Comparison of ENCODE assay signal across 1 cellular context in the genomic region with DNA sequence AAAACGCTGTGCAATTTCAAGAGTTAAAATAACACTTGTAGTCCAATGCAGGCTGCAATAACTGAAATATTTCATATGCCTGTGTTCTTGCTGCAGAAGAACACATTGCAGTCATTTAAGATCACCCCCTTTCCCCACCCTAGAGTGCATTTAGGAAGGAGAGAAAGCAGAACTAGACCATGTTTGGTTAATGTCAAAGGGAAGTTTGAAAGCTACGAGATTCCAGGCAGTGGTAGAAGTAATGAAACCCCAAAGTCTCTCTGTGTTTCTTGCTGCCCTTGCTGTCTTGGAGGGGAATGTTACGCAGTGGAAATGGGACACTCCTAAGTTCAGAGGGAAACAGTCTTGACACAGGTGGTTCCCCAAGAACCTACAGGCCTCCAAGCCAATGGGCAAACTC.
TF ChIP-seq lines count a peak whose summit lies in the region.

No MANE protein-coding gene starts in this region.

TF ChIP-seq in GM12878, 131 proteins besides CTCF, POLR2A, EP300 and RAD21 (continued from another document):
- peak; percentile 39; the same call in 1 of the 2 replicates for TF ChIP-seq SPI1 (IDR thresholded peaks at IDR 0.05; ENCODE audit: borderline replicate concordance, insufficient read depth, low read depth, low read length)
- TF ChIP-seq CHD4 (IDR thresholded peaks at IDR 0.05): no peak
- TF ChIP-seq, protein P1, sequence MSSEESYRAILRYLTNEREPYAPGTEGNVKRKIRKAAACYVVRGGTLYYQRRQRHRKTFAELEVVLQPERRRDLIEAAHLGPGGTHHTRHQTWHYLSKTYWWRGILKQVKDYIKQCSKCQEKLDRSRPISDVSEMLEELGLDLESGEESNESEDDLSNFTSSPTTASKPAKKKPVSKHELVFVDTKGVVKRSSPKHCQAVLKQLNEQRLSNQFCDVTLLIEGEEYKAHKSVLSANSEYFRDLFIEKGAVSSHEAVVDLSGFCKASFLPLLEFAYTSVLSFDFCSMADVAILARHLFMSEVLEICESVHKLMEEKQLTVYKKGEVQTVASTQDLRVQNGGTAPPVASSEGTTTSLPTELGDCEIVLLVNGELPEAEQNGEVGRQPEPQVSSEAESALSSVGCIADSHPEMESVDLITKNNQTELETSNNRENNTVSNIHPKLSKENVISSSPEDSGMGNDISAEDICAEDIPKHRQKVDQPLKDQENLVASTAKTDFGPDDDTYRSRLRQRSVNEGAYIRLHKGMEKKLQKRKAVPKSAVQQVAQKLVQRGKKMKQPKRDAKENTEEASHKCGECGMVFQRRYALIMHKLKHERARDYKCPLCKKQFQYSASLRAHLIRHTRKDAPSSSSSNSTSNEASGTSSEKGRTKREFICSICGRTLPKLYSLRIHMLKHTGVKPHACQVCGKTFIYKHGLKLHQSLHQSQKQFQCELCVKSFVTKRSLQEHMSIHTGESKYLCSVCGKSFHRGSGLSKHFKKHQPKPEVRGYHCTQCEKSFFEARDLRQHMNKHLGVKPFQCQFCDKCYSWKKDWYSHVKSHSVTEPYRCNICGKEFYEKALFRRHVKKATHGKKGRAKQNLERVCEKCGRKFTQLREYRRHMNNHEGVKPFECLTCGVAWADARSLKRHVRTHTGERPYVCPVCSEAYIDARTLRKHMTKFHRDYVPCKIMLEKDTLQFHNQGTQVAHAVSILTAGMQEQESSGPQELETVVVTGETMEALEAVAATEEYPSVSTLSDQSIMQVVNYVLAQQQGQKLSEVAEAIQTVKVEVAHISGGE (CRISPR knock-in tag; IDR thresholded peaks at IDR 0.05): no peak
- no peak for TF ChIP-seq CBFB (IDR thresholded peaks at IDR 0.05; ENCODE audit: low read depth)
- TF ChIP-seq NR2C2 (IDR thresholded peaks at IDR 0.05; ENCODE audit: borderline replicate concordance, control insufficient read depth, insufficient read length, low read depth): no peak
- TF ChIP-seq NR2C1 (IDR thresholded peaks at IDR 0.05): no peak
- peak; percentile 24; the same call in 1 of the 2 replicates for TF ChIP-seq RUNX3 (IDR thresholded peaks at IDR 0.05; ENCODE audit: low read length)
- no peak for TF ChIP-seq NFYA (IDR thresholded peaks at IDR 0.05; ENCODE audit: borderline replicate concordance, low read depth, low read length)
- no peak for TF ChIP-seq MEF2B (IDR thresholded peaks at IDR 0.05; ENCODE audit: partially characterized antibody, poor library complexity, severe bottlenecking)
- TF ChIP-seq IRF4 (IDR thresholded peaks at IDR 0.05; ENCODE audit: low read depth, low read length): 0 out of 2 replicates have a peak, but pooled peaks have one; percentile 11
- TF ChIP-seq, protein P2, sequence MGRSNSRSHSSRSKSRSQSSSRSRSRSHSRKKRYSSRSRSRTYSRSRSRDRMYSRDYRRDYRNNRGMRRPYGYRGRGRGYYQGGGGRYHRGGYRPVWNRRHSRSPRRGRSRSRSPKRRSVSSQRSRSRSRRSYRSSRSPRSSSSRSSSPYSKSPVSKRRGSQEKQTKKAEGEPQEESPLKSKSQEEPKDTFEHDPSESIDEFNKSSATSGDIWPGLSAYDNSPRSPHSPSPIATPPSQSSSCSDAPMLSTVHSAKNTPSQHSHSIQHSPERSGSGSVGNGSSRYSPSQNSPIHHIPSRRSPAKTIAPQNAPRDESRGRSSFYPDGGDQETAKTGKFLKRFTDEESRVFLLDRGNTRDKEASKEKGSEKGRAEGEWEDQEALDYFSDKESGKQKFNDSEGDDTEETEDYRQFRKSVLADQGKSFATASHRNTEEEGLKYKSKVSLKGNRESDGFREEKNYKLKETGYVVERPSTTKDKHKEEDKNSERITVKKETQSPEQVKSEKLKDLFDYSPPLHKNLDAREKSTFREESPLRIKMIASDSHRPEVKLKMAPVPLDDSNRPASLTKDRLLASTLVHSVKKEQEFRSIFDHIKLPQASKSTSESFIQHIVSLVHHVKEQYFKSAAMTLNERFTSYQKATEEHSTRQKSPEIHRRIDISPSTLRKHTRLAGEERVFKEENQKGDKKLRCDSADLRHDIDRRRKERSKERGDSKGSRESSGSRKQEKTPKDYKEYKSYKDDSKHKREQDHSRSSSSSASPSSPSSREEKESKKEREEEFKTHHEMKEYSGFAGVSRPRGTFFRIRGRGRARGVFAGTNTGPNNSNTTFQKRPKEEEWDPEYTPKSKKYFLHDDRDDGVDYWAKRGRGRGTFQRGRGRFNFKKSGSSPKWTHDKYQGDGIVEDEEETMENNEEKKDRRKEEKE (IDR thresholded peaks at IDR 0.05): no peak
- TF ChIP-seq, protein P3, sequence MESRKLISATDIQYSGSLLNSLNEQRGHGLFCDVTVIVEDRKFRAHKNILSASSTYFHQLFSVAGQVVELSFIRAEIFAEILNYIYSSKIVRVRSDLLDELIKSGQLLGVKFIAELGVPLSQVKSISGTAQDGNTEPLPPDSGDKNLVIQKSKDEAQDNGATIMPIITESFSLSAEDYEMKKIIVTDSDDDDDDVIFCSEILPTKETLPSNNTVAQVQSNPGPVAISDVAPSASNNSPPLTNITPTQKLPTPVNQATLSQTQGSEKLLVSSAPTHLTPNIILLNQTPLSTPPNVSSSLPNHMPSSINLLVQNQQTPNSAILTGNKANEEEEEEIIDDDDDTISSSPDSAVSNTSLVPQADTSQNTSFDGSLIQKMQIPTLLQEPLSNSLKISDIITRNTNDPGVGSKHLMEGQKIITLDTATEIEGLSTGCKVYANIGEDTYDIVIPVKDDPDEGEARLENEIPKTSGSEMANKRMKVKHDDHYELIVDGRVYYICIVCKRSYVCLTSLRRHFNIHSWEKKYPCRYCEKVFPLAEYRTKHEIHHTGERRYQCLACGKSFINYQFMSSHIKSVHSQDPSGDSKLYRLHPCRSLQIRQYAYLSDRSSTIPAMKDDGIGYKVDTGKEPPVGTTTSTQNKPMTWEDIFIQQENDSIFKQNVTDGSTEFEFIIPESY (IDR thresholded peaks at IDR 0.05): no peak
- TF ChIP-seq GATAD2B (conservative IDR thresholded peaks at IDR 0.05; ENCODE audit: low read depth): no peak
- TF ChIP-seq, protein P4, sequence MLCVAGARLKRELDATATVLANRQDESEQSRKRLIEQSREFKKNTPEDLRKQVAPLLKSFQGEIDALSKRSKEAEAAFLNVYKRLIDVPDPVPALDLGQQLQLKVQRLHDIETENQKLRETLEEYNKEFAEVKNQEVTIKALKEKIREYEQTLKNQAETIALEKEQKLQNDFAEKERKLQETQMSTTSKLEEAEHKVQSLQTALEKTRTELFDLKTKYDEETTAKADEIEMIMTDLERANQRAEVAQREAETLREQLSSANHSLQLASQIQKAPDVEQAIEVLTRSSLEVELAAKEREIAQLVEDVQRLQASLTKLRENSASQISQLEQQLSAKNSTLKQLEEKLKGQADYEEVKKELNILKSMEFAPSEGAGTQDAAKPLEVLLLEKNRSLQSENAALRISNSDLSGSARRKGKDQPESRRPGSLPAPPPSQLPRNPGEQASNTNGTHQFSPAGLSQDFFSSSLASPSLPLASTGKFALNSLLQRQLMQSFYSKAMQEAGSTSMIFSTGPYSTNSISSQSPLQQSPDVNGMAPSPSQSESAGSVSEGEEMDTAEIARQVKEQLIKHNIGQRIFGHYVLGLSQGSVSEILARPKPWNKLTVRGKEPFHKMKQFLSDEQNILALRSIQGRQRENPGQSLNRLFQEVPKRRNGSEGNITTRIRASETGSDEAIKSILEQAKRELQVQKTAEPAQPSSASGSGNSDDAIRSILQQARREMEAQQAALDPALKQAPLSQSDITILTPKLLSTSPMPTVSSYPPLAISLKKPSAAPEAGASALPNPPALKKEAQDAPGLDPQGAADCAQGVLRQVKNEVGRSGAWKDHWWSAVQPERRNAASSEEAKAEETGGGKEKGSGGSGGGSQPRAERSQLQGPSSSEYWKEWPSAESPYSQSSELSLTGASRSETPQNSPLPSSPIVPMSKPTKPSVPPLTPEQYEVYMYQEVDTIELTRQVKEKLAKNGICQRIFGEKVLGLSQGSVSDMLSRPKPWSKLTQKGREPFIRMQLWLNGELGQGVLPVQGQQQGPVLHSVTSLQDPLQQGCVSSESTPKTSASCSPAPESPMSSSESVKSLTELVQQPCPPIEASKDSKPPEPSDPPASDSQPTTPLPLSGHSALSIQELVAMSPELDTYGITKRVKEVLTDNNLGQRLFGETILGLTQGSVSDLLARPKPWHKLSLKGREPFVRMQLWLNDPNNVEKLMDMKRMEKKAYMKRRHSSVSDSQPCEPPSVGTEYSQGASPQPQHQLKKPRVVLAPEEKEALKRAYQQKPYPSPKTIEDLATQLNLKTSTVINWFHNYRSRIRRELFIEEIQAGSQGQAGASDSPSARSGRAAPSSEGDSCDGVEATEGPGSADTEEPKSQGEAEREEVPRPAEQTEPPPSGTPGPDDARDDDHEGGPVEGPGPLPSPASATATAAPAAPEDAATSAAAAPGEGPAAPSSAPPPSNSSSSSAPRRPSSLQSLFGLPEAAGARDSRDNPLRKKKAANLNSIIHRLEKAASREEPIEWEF (IDR thresholded peaks at IDR 0.05; ENCODE audit: insufficient replicate concordance, low read depth, low read length): no peak
- peak; percentile 64; the same call in 1 of the 2 replicates for TF ChIP-seq EED (IDR thresholded peaks at IDR 0.05; ENCODE audit: low read depth)
- peak; percentile 33 to 41; a peak in 2 of 4 replicates for TF ChIP-seq IKZF2 (IDR thresholded peaks at IDR 0.05)
- TF ChIP-seq, protein P5, sequence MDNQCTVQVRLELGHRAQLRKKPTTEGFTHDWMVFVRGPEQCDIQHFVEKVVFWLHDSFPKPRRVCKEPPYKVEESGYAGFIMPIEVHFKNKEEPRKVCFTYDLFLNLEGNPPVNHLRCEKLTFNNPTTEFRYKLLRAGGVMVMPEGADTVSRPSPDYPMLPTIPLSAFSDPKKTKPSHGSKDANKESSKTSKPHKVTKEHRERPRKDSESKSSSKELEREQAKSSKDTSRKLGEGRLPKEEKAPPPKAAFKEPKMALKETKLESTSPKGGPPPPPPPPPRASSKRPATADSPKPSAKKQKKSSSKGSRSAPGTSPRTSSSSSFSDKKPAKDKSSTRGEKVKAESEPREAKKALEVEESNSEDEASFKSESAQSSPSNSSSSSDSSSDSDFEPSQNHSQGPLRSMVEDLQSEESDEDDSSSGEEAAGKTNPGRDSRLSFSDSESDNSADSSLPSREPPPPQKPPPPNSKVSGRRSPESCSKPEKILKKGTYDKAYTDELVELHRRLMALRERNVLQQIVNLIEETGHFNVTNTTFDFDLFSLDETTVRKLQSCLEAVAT (IDR thresholded peaks at IDR 0.05): no peak
- TF ChIP-seq, protein P6, sequence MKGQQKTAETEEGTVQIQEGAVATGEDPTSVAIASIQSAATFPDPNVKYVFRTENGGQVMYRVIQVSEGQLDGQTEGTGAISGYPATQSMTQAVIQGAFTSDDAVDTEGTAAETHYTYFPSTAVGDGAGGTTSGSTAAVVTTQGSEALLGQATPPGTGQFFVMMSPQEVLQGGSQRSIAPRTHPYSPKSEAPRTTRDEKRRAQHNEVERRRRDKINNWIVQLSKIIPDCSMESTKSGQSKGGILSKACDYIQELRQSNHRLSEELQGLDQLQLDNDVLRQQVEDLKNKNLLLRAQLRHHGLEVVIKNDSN (IDR thresholded peaks at IDR 0.05; ENCODE audit: borderline replicate concordance, extremely low read length, insufficient read depth, low read depth, low read length): no peak
